Comparison of ENCODE assay signal across 12 cellular contexts in genomic region chr4:66014146-66014765, GRCh38.
"Had no signal": no experiment of that assay in that cellular context is flagged by ENCODE, and none has a peak within 500 bp of the region (broad histone marks: within the 10 kb centered on the region; RNA-seq: fewer than 3 reads in every experiment).

No MANE protein-coding gene starts in this region.

- H3K27ac Mint-ChIP-seq: activated B cell treated with CpG ODN at 0.5 μM for 24 hours; activated naive CD8-positive, alpha-beta T cell treated with anti-CD3 and anti-CD28 coated beads, Interleukin-2, amount 10 ng/mL, durations not matched to agents 7 days and 5 days; activated T-helper 1 cell treated with anti-CD3 and anti-CD28 coated beads, Interleukin-12 subunit alpha, Interleukin-12 subunit beta, Interleukin-2, Interleukin-4 antibody, amounts not matched to agents 30 ng/mL and 10 ng/mL and 1 ng/mL, durations not matched to agents 14 hours and 24 hours and 36 hours; naive thymus-derived CD4-positive, alpha-beta T cell; progenitor cell of endocrine pancreas had no signal

- H3K36me3 Mint-ChIP-seq: activated naive CD8-positive, alpha-beta T cell treated with anti-CD3 and anti-CD28 coated beads, Interleukin-2, amount 10 ng/mL, durations not matched to agents 7 days and 5 days had no signal

- DNase-seq: activated B cell treated with CpG ODN at 0.5 μM for 24 hours; activated naive CD8-positive, alpha-beta T cell treated with anti-CD3 and anti-CD28 coated beads, Interleukin-2, amount 10 ng/mL, durations not matched to agents 7 days and 5 days; brain microvascular endothelial cell; effector memory CD4-positive, alpha-beta T cell; head of caudate nucleus; left ventricle myocardium inferior; mucosa of descending colon; naive thymus-derived CD4-positive, alpha-beta T cell; right cardiac atrium; T-helper 2 cell had no signal

- H3K4me1 Mint-ChIP-seq: activated B cell treated with CpG ODN at 0.5 μM for 24 hours; activated naive CD8-positive, alpha-beta T cell treated with anti-CD3 and anti-CD28 coated beads, Interleukin-2, amount 10 ng/mL, durations not matched to agents 7 days and 5 days; naive thymus-derived CD4-positive, alpha-beta T cell had no signal

- H3K27me3 Mint-ChIP-seq: activated B cell treated with CpG ODN at 0.5 μM for 24 hours; activated naive CD8-positive, alpha-beta T cell treated with anti-CD3 and anti-CD28 coated beads, Interleukin-2, amount 10 ng/mL, durations not matched to agents 7 days and 5 days; naive thymus-derived CD4-positive, alpha-beta T cell; progenitor cell of endocrine pancreas had no signal

- H3K4me3 Mint-ChIP-seq: activated B cell treated with CpG ODN at 0.5 μM for 24 hours; activated naive CD8-positive, alpha-beta T cell treated with anti-CD3 and anti-CD28 coated beads, Interleukin-2, amount 10 ng/mL, durations not matched to agents 7 days and 5 days; activated T-helper 1 cell treated with anti-CD3 and anti-CD28 coated beads, Interleukin-12 subunit alpha, Interleukin-12 subunit beta, Interleukin-2, Interleukin-4 antibody, amounts not matched to agents 30 ng/mL and 10 ng/mL and 1 ng/mL, durations not matched to agents 14 hours and 24 hours and 36 hours; naive thymus-derived CD4-positive, alpha-beta T cell had no signal

- ATAC-seq: mucosa of descending colon; naive thymus-derived CD4-positive, alpha-beta T cell; right cardiac atrium had no signal
